In the genomic region with DNA sequence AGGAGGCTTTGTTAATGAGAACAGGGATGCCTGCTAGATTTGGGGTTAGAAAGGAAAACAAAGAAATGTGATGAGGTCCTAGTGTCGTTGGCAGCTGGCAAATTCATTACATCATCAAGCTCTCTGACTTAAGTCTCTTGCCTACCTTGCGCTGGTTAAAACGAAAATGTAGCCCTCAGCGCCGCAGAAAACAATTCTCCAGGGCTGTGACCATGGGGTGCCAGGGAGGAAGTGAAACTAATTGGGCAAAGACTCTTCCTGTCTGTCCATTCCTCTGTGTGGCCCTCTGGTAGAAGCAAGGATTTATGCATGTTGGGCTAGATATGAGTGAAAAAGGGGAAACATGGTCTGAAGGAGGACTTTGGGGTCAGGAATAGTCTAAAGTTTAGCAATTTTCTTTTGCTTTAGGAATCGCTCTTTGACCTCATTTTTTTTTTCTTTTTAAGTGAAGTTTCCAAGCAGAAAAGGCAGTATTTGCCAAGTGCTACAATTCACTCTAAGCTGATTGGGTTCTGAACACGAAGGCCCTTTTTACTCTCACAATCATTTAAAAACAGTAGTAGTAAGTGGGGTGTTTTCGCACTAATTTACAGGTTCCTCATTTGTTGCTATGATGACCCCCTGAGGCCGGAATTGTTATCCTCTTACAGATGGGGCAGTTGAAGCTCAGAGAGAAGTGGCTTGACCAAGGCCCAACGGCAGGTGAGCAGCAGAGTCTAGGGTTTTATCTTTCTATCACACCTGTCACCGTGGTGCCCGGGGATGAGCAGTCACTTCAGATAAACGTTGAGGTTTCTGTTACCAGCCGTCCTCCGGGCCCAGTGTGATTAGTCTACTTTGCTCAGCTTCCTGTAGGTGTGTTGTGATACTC, we compare ENCODE assay signal across 8 cellular contexts.
DNase-seq lines count a peak whose midpoint lies in the region; ATAC-seq and TF ChIP-seq lines count a peak whose summit lies in the region.

No MANE protein-coding gene starts in this region.

- H3K79me2 ChIP-seq in KMS-11 (ENCODE audit: insufficient read depth, low read depth): no peaks in the 10 kb centered on the region

- H3K4me3 ChIP-seq in KMS-11 (IDR thresholded peaks at IDR 0.05; ENCODE audit: insufficient read depth, low read depth, low read length): peak overlapping the region; percentile 22

- ATAC-seq in GM18520 (IDR thresholded peaks at IDR 0.05; ENCODE audit: unreplicated experiment) (peak; percentile 21), GM19023 (IDR thresholded peaks at IDR 0.05; ENCODE audit: unreplicated experiment) (no peak)

- peak; percentile 63 for DNase-seq in activated naive CD4-positive, alpha-beta T cell treated with anti-CD3 and anti-CD28 coated beads, Interleukin-2, amount 50 U/mL, for 16 hours
- DNase-seq in stimulated activated CD4-positive, alpha-beta T cell treated with anti-CD3 and anti-CD28 coated beads, Interleukin-15, amount 100 ng/mL, for 48 hours (ENCODE audit: low read depth in 2 of 2): peak; percentile 60 to 62
- DNase-seq in NOMO-1 (lab: John Stamatoyannopoulos, UW; ENCODE audit: unreplicated experiment in 2 of 2) (no peak), NCI-H2029 (lab: John Stamatoyannopoulos, UW) (no peak), NCI-H1092 treated with DMSO at 0.1 percent for 48 hours (lab: John Stamatoyannopoulos, UW) (no peak)

- peak overlapping the region; percentile 72 for H3K4me2 ChIP-seq in KMS-11

- peak overlapping the region; percentile 14; the same call in 1 of the 2 replicates for H3K9ac ChIP-seq in KMS-11

- H2AFZ ChIP-seq in KMS-11 (ENCODE audit: low read depth): peak overlapping the region; percentile 21; the same call in 1 of the 2 replicates

- H3K27me3 ChIP-seq in KMS-11 (ENCODE audit: insufficient read depth, low read depth): no peaks in the 10 kb centered on the region

- H4K20me1 ChIP-seq in KMS-11 (ENCODE audit: insufficient read depth): no peaks in the 10 kb centered on the region

- peaks cover 70% of the 10 kb centered on the region for H3K4me1 ChIP-seq in KMS-11 (ENCODE audit: low read depth, poor library complexity, severe bottlenecking)

- no peak for TF ChIP-seq CTCF in KMS-11 (conservative IDR thresholded peaks at IDR 0.05; ENCODE audit: low read depth, low read length)

- peak overlapping the region; percentile 62 for H3K27ac ChIP-seq in KMS-11

- no peaks in the 10 kb centered on the region for H3K36me3 ChIP-seq in KMS-11 (ENCODE audit: insufficient read depth)

Comparison
In these comparisons a context has a peak if more than half of its experiments do, and no peak if none do; other contexts are left out.
1. DNase-seq: peak in activated naive CD4-positive, alpha-beta T cell treated with anti-CD3 and anti-CD28 coated beads, Interleukin-2, amount 50 U/mL, for 16 hours (single experiment) and stimulated activated CD4-positive, alpha-beta T cell treated with anti-CD3 and anti-CD28 coated beads, Interleukin-15, amount 100 ng/mL, for 48 hours (2 of 2); none in NOMO-1 (0 of 2), NCI-H2029 (single experiment) and NCI-H1092 treated with DMSO at 0.1 percent for 48 hours (single experiment).